Comparison of ENCODE assay signal across 9 cellular contexts in the genomic region with DNA sequence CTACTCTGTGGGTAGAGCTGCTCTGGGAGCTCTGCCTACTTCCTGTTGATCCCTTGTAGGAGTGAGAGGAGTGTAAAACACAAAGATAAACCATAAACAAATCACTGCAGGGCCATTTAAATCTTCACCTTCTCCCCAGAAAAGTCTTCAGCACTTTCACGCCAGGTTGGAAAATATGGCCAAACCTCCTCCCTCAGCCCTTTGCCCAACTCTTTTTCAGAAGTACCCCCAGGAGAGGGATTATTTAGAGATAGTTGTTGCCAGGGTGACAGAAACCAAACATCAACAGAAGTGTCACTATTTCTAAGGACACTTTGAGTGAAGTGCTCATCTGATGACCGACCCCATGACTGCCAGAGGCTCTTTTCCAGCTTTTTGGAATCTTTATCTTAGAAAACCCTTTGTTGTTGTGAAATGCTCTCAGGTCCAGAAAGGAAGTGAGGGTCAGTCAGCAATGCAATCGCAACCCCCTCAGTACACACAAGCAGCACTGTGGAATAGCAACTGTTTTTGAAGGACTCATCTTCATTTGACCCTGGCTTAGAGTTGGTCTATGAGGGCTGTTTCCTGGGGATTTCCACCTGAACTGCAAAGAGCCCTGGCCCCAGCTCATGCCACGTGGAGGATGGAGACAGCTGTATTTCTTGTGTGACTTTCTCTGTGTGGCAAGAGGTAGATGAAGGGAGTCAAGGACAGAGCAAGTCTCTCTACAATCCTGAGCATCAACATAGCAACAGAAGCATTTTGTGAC. TPM values are rescaled to one million over a fixed set of nuclear protein-coding genes. Genes with fewer than 3 reads are reported as not detected.
A peak's percentile ranks its signal among the peaks of the same experiment; 100 is the strongest.
DNase-seq lines count a peak whose midpoint lies in the region; ATAC-seq, FAIRE-seq and TF ChIP-seq lines count a peak whose summit lies in the region.
"Had no signal": no experiment of that assay in that cellular context is flagged by ENCODE, and none has a peak within 500 bp of the region (broad histone marks: within the 10 kb centered on the region; RNA-seq: fewer than 3 reads in every experiment).

No MANE protein-coding gene starts in this region.

- CTCF ChIA-PET in GM10248 (lab: Yijun Ruan, JAX) = interaction anchor here (0.8 to 2.7 kb wide), 12 partner anchors 9 to 559 kb away, joined by 3 to 11 read pairs (median 4); no protein-coding TSS in a partner anchor

- no peaks in the 10 kb centered on the region for H3K9me3 Mint-ChIP-seq in naive thymus-derived CD8-positive, alpha-beta T cell

- H3K27me3 ChIP-seq in esophagus muscularis mucosa = no peaks in the 10 kb centered on the region

- peaks cover 28 to 46% (median 37%) of the 10 kb centered on the region in 4 donors for H3K4me1 Mint-ChIP-seq in naive thymus-derived CD8-positive, alpha-beta T cell

- H3K27ac Mint-ChIP-seq in naive thymus-derived CD8-positive, alpha-beta T cell = peak overlapping the region in 8 of 10 donors; percentile 46 to 87 (median 82)

- intact Hi-C loops in esophagus muscularis mucosa (cut with DNase I) = no loop called here

- peaks cover 29 to 40% (median 36%) of the 10 kb centered on the region in 4 donors for H3K4me1 ChIP-seq in esophagus muscularis mucosa

- peak overlapping the region in 8 of 10 donors; percentile 34 to 79 (median 66) for H3K4me3 Mint-ChIP-seq in naive thymus-derived CD8-positive, alpha-beta T cell

- TF ChIP-seq POLR2A in esophagus muscularis mucosa (IDR thresholded peaks at IDR 0.05; ENCODE audit: low read depth) = no peak

- no peak for FAIRE-seq in urothelium cell line (lab: Jason Lieb, UNC)
- FAIRE-seq: colon had no signal

- POLR2A ChIA-PET in GM10248 (lab: Yijun Ruan, JAX) = no interaction called here
- POLR2A ChIA-PET in naive thymus-derived CD8-positive, alpha-beta T cell (lab: Charles Lee) = interaction anchor here (0.6 to 1.2 kb wide), 4 partner anchors 10 to 303 kb away, joined by 3 read pairs; no protein-coding TSS in a partner anchor

- no peak for TF ChIP-seq CTCF in GM10248 (IDR thresholded peaks at IDR 0.05; ENCODE audit: control extremely low read depth, extremely low read depth, low read depth, missing control alignments)
- no peak for TF ChIP-seq CTCF in esophagus muscularis mucosa (IDR thresholded peaks at IDR 0.05)

- no peak overlapping the region for H3K27ac ChIP-seq in esophagus muscularis mucosa (replicated peaks in 1 of 4)

- peaks cover 0 to 5% (median 0%) of the 10 kb centered on the region in 3 donors for H3K36me3 Mint-ChIP-seq in naive thymus-derived CD8-positive, alpha-beta T cell

- no peak for TF ChIP-seq EP300 in esophagus muscularis mucosa (IDR thresholded peaks at IDR 0.05)

- 59% methylated on average over 4 of the region's 4 CpGs for WGBS in esophagus muscularis mucosa

- peak; percentile 44 for DNase-seq in GM10248 (ENCODE audit: extremely low spot score)
- DNase-seq in HT-29 (ENCODE audit: low spot score) = peak; percentile 36
- DNase-seq in central memory CD4-positive, alpha-beta T cell = peak; percentile 10
- DNase-seq in naive thymus-derived CD8-positive, alpha-beta T cell = no peak
- DNase-seq in urothelium cell line (ENCODE audit: low spot score) = no peak
- no peak for DNase-seq in LoVo (ENCODE audit: low spot score)
- DNase-seq in esophagus muscularis mucosa (ENCODE audit: extremely low spot score) = no peak

- ATAC-seq in naive thymus-derived CD8-positive, alpha-beta T cell = peak; percentile 49 to 58
- no peak for ATAC-seq in GM21825 (IDR thresholded peaks at IDR 0.05; ENCODE audit: unreplicated experiment)

- H3K9me3 ChIP-seq in esophagus muscularis mucosa = peaks cover 0 to 5% (median 0%) of the 10 kb centered on the region in 4 donors

- no peaks in the 10 kb centered on the region for H3K36me3 ChIP-seq in esophagus muscularis mucosa

- H3K4me3 ChIP-seq in esophagus muscularis mucosa = no peak overlapping the region

- peaks cover 0 to 2% (median 0%) of the 10 kb centered on the region in 5 donors for H3K27me3 Mint-ChIP-seq in naive thymus-derived CD8-positive, alpha-beta T cell

RNA-seq across cellular contexts. Expression of a gene that starts 24.6 kb away (rescaled TPM):
- 3.8 and 5.3 TPM in 2 replicates for total RNA-seq in HT-29 (2014; rRNA removed; shearing (Covaris generic))
- total RNA-seq in naive thymus-derived CD8-positive, alpha-beta T cell = 10 to 100 TPM; 40.4 to 46.2 TPM
- polyA plus RNA-seq in naive thymus-derived CD8-positive, alpha-beta T cell = 10 to 100 TPM; 16.5 to 23.2 (median 22.0) TPM
- 10 to 100 TPM; 59.2 to 66.0 (median 62.3) TPM for total RNA-seq in esophagus muscularis mucosa

Comparison
In these comparisons a context has a peak if more than half of its experiments do, and no peak if none do; other contexts are left out.
1. DNase-seq: peak in GM10248 (single experiment), HT-29 (single experiment) and central memory CD4-positive, alpha-beta T cell (single experiment); none in naive thymus-derived CD8-positive, alpha-beta T cell (0 of 10), urothelium cell line (single experiment), LoVo (single experiment) and esophagus muscularis mucosa (single experiment).